In genomic region chr20:56202493-56203077, GRCh38 we compare ENCODE assay signal across 9 cellular contexts. TPM values are rescaled to one million over a fixed set of nuclear protein-coding genes. Genes with fewer than 3 reads are reported as not detected.
DNase-seq lines count a peak whose midpoint lies in the region; ATAC-seq and TF ChIP-seq lines count a peak whose summit lies in the region.
"Had no signal": no experiment of that assay in that cellular context is flagged by ENCODE, and none has a peak within 500 bp of the region (broad histone marks: within the 10 kb centered on the region; RNA-seq: fewer than 3 reads in every experiment).

No MANE protein-coding gene starts in this region.

- no peaks in the 10 kb centered on the region for H3K36me3 Mint-ChIP-seq in HFFc6 (ENCODE audit: low read depth)

- peaks cover 23% of the 10 kb centered on the region for H3K9me3 Mint-ChIP-seq in HFFc6

- no peak overlapping the region for H3K27ac Mint-ChIP-seq in HFFc6

- no peaks in the 10 kb centered on the region for H3K27me3 Mint-ChIP-seq in HFFc6 (ENCODE audit: insufficient read depth)

- peak; percentile 49 for DNase-seq in Ammon's horn (ENCODE audit: low spot score)
- peak; percentile 4 for DNase-seq in HFFc6
- peak; percentile 63 for DNase-seq in SW480 (ENCODE audit: low spot score)
- peak; percentile 22 for DNase-seq in iPS-NIHi11 (ENCODE audit: low spot score)
- DNase-seq in activated T-cell treated with anti-CD3 and anti-CD28 coated beads, Interleukin-2, amount 50 U/mL, for 1 hour, result no peak
- DNase-seq in mesenteric fat pad (ENCODE audit: low spot score), result no peak
- DNase-seq: activated T-cell treated with anti-CD3 and anti-CD28 coated beads, Interleukin-2, amount 50 U/mL, for 4 hours had no signal

- TF ChIP-seq CTCF in HFFc6 (IDR thresholded peaks at IDR 0.05), result peak; percentile 73

- ATAC-seq in GM21723 (IDR thresholded peaks at IDR 0.05; ENCODE audit: unreplicated experiment), result no peak
- no peak for ATAC-seq in HG02973 (IDR thresholded peaks at IDR 0.05; ENCODE audit: unreplicated experiment)
- ATAC-seq: activated T-cell treated with anti-CD3 and anti-CD28 coated beads, Interleukin-2, amount 50 U/mL, for 4 hours had no signal

- no peak overlapping the region for H3K4me3 Mint-ChIP-seq in HFFc6
- H3K4me3 Mint-ChIP-seq: activated T-cell treated with anti-CD3 and anti-CD28 coated beads, Interleukin-2, amount 50 U/mL, for 4 hours had no signal

- no peaks in the 10 kb centered on the region for H3K4me1 Mint-ChIP-seq in HFFc6 (ENCODE audit: low read depth)

RNA-seq across cellular contexts. Expression of gene MC3R, which starts 45.9 kb away (rescaled TPM):
- total RNA-seq in HFFc6 (2021; fragmentation: NEBNext Ultra II Directional; extraction: Animal tissue kit (Norgen Biotek cat#: 25700)), result not detected
- total RNA-seq in mesenteric fat pad, result not detected
- total RNA-seq: activated T-cell treated with anti-CD3 and anti-CD28 coated beads, Interleukin-2, amount 50 U/mL, for 4 hours had no signal

Comparison
In these comparisons a context has a peak if more than half of its experiments do, and no peak if none do; other contexts are left out.
1. DNase-seq: peak in Ammon's horn (single experiment), HFFc6 (single experiment), SW480 (single experiment) and iPS-NIHi11 (single experiment); none in activated T-cell treated with anti-CD3 and anti-CD28 coated beads, Interleukin-2, amount 50 U/mL, for 1 hour (single experiment) and mesenteric fat pad (single experiment).